22 cellular contexts compared by ENCODE assay signal in genomic region chr5:138936968-138937345, GRCh38.
A peak's percentile ranks its signal among the peaks of the same experiment; 100 is the strongest.
DNase-seq lines count a peak whose midpoint lies in the region; ATAC-seq, FAIRE-seq and TF ChIP-seq lines count a peak whose summit lies in the region.
"Had no signal": no experiment of that assay in that cellular context is flagged by ENCODE, and none has a peak within 500 bp of the region (broad histone marks: within the 10 kb centered on the region; RNA-seq: fewer than 3 reads in every experiment).

No MANE protein-coding gene starts in this region.

- BruUV-seq in Calu3 (replicated peaks; lab: Mats Ljungman, UMichigan) (no TSS peak), K562 (replicated peaks; lab: Mats Ljungman, UMichigan) (no TSS peak)

- DNase-seq in Calu3 (no peak), K562 (ENCODE audit: extremely low read depth in 1 of 4, low spot score in 3 of 4) (no peak), left ventricle myocardium superior (no peak), progenitor cell of endocrine pancreas (ENCODE audit: low spot score, unreplicated experiment) (no peak), stomach (no peak)
- DNase-seq in activated CD8-positive, alpha-beta T cell treated with anti-CD3 and anti-CD28 coated beads for 36 hours: no peak
- DNase-seq: activated CD4-positive, alpha-beta T cell treated with anti-CD3 and anti-CD28 coated beads, Interleukin-2, amount 50 U/mL, for 48 hours; activated naive CD8-positive, alpha-beta T cell treated with anti-CD3 and anti-CD28 coated beads, Interleukin-2, amount 10 ng/mL, durations not matched to agents 7 days and 5 days; effector memory CD4-positive, alpha-beta T cell; KBM-7; NCI-H146; NCI-H2171; NCI-H524 treated with DMSO at 0.1 percent for 48 hours; Peyer's patch; stimulated activated CD4-positive, alpha-beta T cell treated with anti-CD3 and anti-CD28 coated beads, Interleukin-4, amount 100 ng/mL, for 24 hours; stimulated activated naive CD8-positive, alpha-beta T cell treated with anti-CD3 and anti-CD28 coated beads, Interleukin-15, Interleukin-2, amounts not matched to agents 100 U/mL and 50 U/mL, for 24 hours; tibial artery had no signal

- H3K4me3 Mint-ChIP-seq in Calu3 (ENCODE audit: low read depth, unreplicated experiment): no peak overlapping the region
- H3K4me3 Mint-ChIP-seq in progenitor cell of endocrine pancreas (ENCODE audit: low read depth): no peak overlapping the region
- no peak overlapping the region for H3K4me3 Mint-ChIP-seq in activated CD8-positive, alpha-beta T cell treated with anti-CD3 and anti-CD28 coated beads for 36 hours
- H3K4me3 Mint-ChIP-seq: activated naive CD8-positive, alpha-beta T cell treated with anti-CD3 and anti-CD28 coated beads, Interleukin-2, amount 10 ng/mL, durations not matched to agents 7 days and 5 days; neural crest cell had no signal

- no peak for FAIRE-seq in K562 (lab: Jason Lieb, UNC)
- FAIRE-seq: colon had no signal

- peak overlapping the region; percentile 78 for H3K27ac Mint-ChIP-seq in Calu3 (ENCODE audit: unreplicated experiment)
- peak overlapping the region; percentile 54 for H3K27ac Mint-ChIP-seq in progenitor cell of endocrine pancreas
- H3K27ac Mint-ChIP-seq in activated CD8-positive, alpha-beta T cell treated with anti-CD3 and anti-CD28 coated beads for 36 hours: no peak overlapping the region
- H3K27ac Mint-ChIP-seq: activated naive CD8-positive, alpha-beta T cell treated with anti-CD3 and anti-CD28 coated beads, Interleukin-2, amount 10 ng/mL, durations not matched to agents 7 days and 5 days had no signal

- no peaks in the 10 kb centered on the region for H3K4me1 Mint-ChIP-seq in Calu3 (ENCODE audit: low read depth, unreplicated experiment)
- H3K4me1 Mint-ChIP-seq in progenitor cell of endocrine pancreas (ENCODE audit: low read depth): peaks cover 7% of the 10 kb centered on the region
- H3K4me1 Mint-ChIP-seq in activated CD8-positive, alpha-beta T cell treated with anti-CD3 and anti-CD28 coated beads for 36 hours (ENCODE audit: low read depth): peaks cover 7% of the 10 kb centered on the region

- no peak overlapping the region for H3K4me2 ChIP-seq in K562 (ENCODE audit: insufficient read depth, low read length)
- H3K4me2 ChIP-seq: BLaER1 treated with 17β-estradiol and CSF1 and Interleukin-3, amounts not matched to agents 10 nM and 100 nM had no signal

- TF ChIP-seq POLR2A in K562 (conservative IDR thresholded peaks at IDR 0.05): no peak
- TF ChIP-seq POLR2A in stomach (IDR thresholded peaks at IDR 0.05): no peak

- CTCF ChIA-PET in Calu3 (lab: Charles Lee): no interaction called here
- CTCF ChIA-PET in K562 (lab: Yijun Ruan, JAX; ENCODE audit: low intra/inter-chr PET ratio): no interaction called here
- CTCF ChIA-PET in activated CD8-positive, alpha-beta T cell treated with anti-CD3 and anti-CD28 coated beads for 36 hours (lab: Charles Lee): no interaction called here

- H3K9me3 ChIP-seq in K562 (replicated peaks; ENCODE audit: control insufficient read depth, insufficient read depth, low read depth, low read length) (no peaks in the 10 kb centered on the region), stomach (no peaks in the 10 kb centered on the region)
- H3K9me3 ChIP-seq: BLaER1 treated with 17β-estradiol and CSF1 and Interleukin-3, amounts not matched to agents 10 nM and 100 nM; Peyer's patch; tibial artery had no signal

- intact Hi-C loops in Calu3 (cut with micrococcal nuclease; ENCODE audit: unreplicated experiment): no loop called here
- intact Hi-C loops in K562 (cut with micrococcal nuclease): loop anchor here (10.0 kb wide), 1 partner anchor 292 kb away; no protein-coding TSS in a partner anchor
- intact Hi-C loops in left ventricle myocardium superior (cut with micrococcal nuclease): no loop called here
- intact Hi-C loops in stomach (cut with DNase I; ENCODE audit: low total_unique reads): no loop called here
- intact Hi-C loops in activated CD8-positive, alpha-beta T cell treated with anti-CD3 and anti-CD28 coated beads for 36 hours (cut with micrococcal nuclease): no loop called here

- POLR2A ChIA-PET in K562 (lab: Yijun Ruan, JAX): interaction anchor here (0.9 kb wide), 1 partner anchor 91 kb away, joined by 3 read pairs; no protein-coding TSS in a partner anchor
- POLR2A ChIA-PET in activated CD8-positive, alpha-beta T cell treated with anti-CD3 and anti-CD28 coated beads for 36 hours (lab: Charles Lee): interaction anchor here (0.6 kb wide), 1 partner anchor 226 kb away, joined by 3 read pairs; no protein-coding TSS in a partner anchor

- no peak overlapping the region for H3K27ac ChIP-seq in K562 (ENCODE audit: extremely low read depth, low read depth, low read length)
- H3K27ac ChIP-seq in stomach: peak overlapping the region in 2 of 5 donors; percentile 1 to 25
- H3K27ac ChIP-seq: BLaER1 treated with 17β-estradiol and CSF1 and Interleukin-3, amounts not matched to agents 10 nM and 100 nM; tibial artery had no signal

- peak; percentile 31 for ATAC-seq in K562
- peak; percentile 28 for ATAC-seq in left ventricle myocardium superior
- no peak for ATAC-seq in GM21447 (IDR thresholded peaks at IDR 0.05; ENCODE audit: unreplicated experiment)
- no peak for ATAC-seq in GM21723 (IDR thresholded peaks at IDR 0.05; ENCODE audit: unreplicated experiment)
- ATAC-seq in activated CD8-positive, alpha-beta T cell treated with anti-CD3 and anti-CD28 coated beads for 36 hours: no peak
- ATAC-seq: stimulated activated naive CD8-positive, alpha-beta T cell treated with anti-CD3 and anti-CD28 coated beads, Interleukin-15, Interleukin-2, amounts not matched to agents 100 U/mL and 50 U/mL, for 24 hours had no signal

- peaks cover 7% of the 10 kb centered on the region; the same call in 1 of the 2 replicates for H4K20me1 ChIP-seq in K562 (replicated peaks; ENCODE audit: control insufficient read depth, insufficient read depth, low read length)

- H3K9me1 ChIP-seq in K562 (ENCODE audit: control insufficient read depth, insufficient read depth, low read length): no peaks in the 10 kb centered on the region

- in situ Hi-C loops in K562 (cut with MboI): no loop called here

- no peak for TF ChIP-seq EP300 in K562 (IDR thresholded peaks at IDR 0.05; ENCODE audit: low read length)
- TF ChIP-seq EP300 in stomach (IDR thresholded peaks at IDR 0.05): no peak

- no peak for TF ChIP-seq CTCF in Calu3 (IDR thresholded peaks at IDR 0.05; ENCODE audit: unreplicated experiment)
- no peak for TF ChIP-seq CTCF in K562 (IDR thresholded peaks at IDR 0.05 in 2 of 3, conservative IDR thresholded peaks at IDR 0.05 in 1 of 3; ENCODE audit: insufficient read depth in 2 of 3, low read depth in 1 of 3, low read length in 3 of 3)
- no peak for TF ChIP-seq CTCF in progenitor cell of endocrine pancreas (IDR thresholded peaks at IDR 0.05; ENCODE audit: unreplicated experiment)
- no peak for TF ChIP-seq CTCF in stomach (IDR thresholded peaks at IDR 0.05)
- no peak for TF ChIP-seq CTCF in activated CD8-positive, alpha-beta T cell treated with anti-CD3 and anti-CD28 coated beads for 36 hours (IDR thresholded peaks at IDR 0.05)

- H3K27me3 Mint-ChIP-seq in Calu3 (ENCODE audit: unreplicated experiment) (no peaks in the 10 kb centered on the region), progenitor cell of endocrine pancreas (no peaks in the 10 kb centered on the region)
- H3K27me3 Mint-ChIP-seq in activated CD8-positive, alpha-beta T cell treated with anti-CD3 and anti-CD28 coated beads for 36 hours: no peaks in the 10 kb centered on the region
- H3K27me3 Mint-ChIP-seq: activated naive CD8-positive, alpha-beta T cell treated with anti-CD3 and anti-CD28 coated beads, Interleukin-2, amount 10 ng/mL, durations not matched to agents 7 days and 5 days had no signal

- H3K36me3 Mint-ChIP-seq in Calu3 (ENCODE audit: insufficient read depth, unreplicated experiment): peaks cover 73% of the 10 kb centered on the region
- H3K36me3 Mint-ChIP-seq in progenitor cell of endocrine pancreas (ENCODE audit: insufficient read depth): peaks cover 20% of the 10 kb centered on the region
- peaks cover 6% of the 10 kb centered on the region for H3K36me3 Mint-ChIP-seq in activated CD8-positive, alpha-beta T cell treated with anti-CD3 and anti-CD28 coated beads for 36 hours (ENCODE audit: low read depth)

- H3K4me1 ChIP-seq in K562 (replicated peaks in 1 of 2; ENCODE audit: control insufficient read depth in 2 of 2, insufficient read depth in 2 of 2, low read length in 2 of 2) (0 out of 5 replicates have a peak, but pooled peaks cover 0 to 2% of the 10 kb centered on the region in 2 experiments), stomach (no peaks in the 10 kb centered on the region)
- H3K4me1 ChIP-seq: Peyer's patch, tibial artery had no signal

- no peaks in the 10 kb centered on the region for H3K79me2 ChIP-seq in K562 (ENCODE audit: control insufficient read depth, insufficient read depth, low read length)

- TF ChIP-seq RAD21 in K562 (CRISPR knock-in tag; conservative IDR thresholded peaks at IDR 0.05 in 1 of 2, IDR thresholded peaks at IDR 0.05 in 1 of 2): no peak

- H3K4me3 ChIP-seq in K562 (no peak overlapping the region), stomach (no peak overlapping the region)
- H3K4me3 ChIP-seq: BLaER1 treated with 17β-estradiol and CSF1 and Interleukin-3, amounts not matched to agents 10 nM and 100 nM; Peyer's patch; tibial artery had no signal

- no peak overlapping the region for H3K9ac ChIP-seq in K562 (ENCODE audit: insufficient read depth in 1 of 2, low read depth in 2 of 2, low read length in 2 of 2)
- H3K9ac ChIP-seq: BLaER1 treated with 17β-estradiol and CSF1 and Interleukin-3, amounts not matched to agents 10 nM and 100 nM had no signal

- peaks cover 31% of the 10 kb centered on the region; the same call in 2 of the 3 replicates for H3K36me3 ChIP-seq in K562 (ENCODE audit: control insufficient read depth, insufficient read depth, low read length)
- H3K36me3 ChIP-seq in stomach: peaks cover 30 to 59% (median 52%) of the 10 kb centered on the region in 4 donors

- no peak overlapping the region for H2AFZ ChIP-seq in K562 (ENCODE audit: low read depth, low read length)

- 95% methylated on average over 2 of the region's 2 CpGs for WGBS in K562 (ENCODE audit: insufficient coverage, low coverage, missing lambda C conversion rate)
- 47 to 94% (median 67%) methylated on average over 2 of the region's 2 CpGs for WGBS in stomach, 5 donors

- H3K9me3 Mint-ChIP-seq in Calu3 (ENCODE audit: low read depth, unreplicated experiment) (no peaks in the 10 kb centered on the region), progenitor cell of endocrine pancreas (ENCODE audit: low read depth) (no peaks in the 10 kb centered on the region)
- no peaks in the 10 kb centered on the region for H3K9me3 Mint-ChIP-seq in activated CD8-positive, alpha-beta T cell treated with anti-CD3 and anti-CD28 coated beads for 36 hours
- H3K9me3 Mint-ChIP-seq: activated naive CD8-positive, alpha-beta T cell treated with anti-CD3 and anti-CD28 coated beads, Interleukin-2, amount 10 ng/mL, durations not matched to agents 7 days and 5 days; neural crest cell had no signal

- H3K27me3 ChIP-seq in K562 (ENCODE audit: control insufficient read depth in 2 of 2, insufficient read depth in 2 of 2, low read length in 2 of 2) (no peaks in the 10 kb centered on the region), stomach (no peaks in the 10 kb centered on the region)
- H3K27me3 ChIP-seq: BLaER1 treated with 17β-estradiol and CSF1 and Interleukin-3, amounts not matched to agents 10 nM and 100 nM; Peyer's patch; tibial artery had no signal

TF ChIP-seq in K562, 482 proteins besides CTCF, POLR2A, EP300 and RAD21 (continues in another document):
- TF ChIP-seq POLR2AphosphoS2 (IDR thresholded peaks at IDR 0.05; ENCODE audit: low read length): 0 out of 2 replicates have a peak, but pooled peaks have one; percentile 27

Comparison
In these comparisons a context has a peak if more than half of its experiments do, and no peak if none do; other contexts are left out.
1. ATAC-seq: peak in K562 (single experiment) and left ventricle myocardium superior (single experiment); none in GM21447 (single experiment), GM21723 (single experiment) and activated CD8-positive, alpha-beta T cell treated with anti-CD3 and anti-CD28 coated beads for 36 hours (single experiment).